Comparison of ENCODE assay signal across 1 cellular context in the genomic region with DNA sequence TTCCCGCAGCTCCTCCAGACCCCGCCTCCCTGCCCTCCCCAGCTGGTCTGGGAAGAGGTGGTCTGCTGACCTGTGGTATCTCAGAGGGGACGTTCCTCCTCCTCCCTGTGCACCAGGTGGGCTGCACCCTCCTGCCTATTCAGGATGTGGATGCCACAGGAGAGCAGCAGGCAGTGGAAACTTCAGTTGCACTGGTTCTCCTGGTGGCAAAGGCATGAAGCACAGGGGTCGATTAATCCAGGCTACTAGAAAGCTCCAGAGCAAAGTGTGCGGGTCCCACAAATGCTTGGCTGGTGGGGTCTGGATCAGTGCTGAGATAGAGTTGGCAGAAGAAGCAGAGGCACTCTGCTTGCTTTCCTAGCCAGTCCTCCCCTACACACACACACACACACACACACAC.
TF ChIP-seq lines count a peak whose summit lies in the region.

No MANE protein-coding gene starts in this region.

TF ChIP-seq in HCT116, 20 proteins besides CTCF, POLR2A, EP300 and RAD21:
- TF ChIP-seq YY1 (IDR thresholded peaks at IDR 0.05; ENCODE audit: extremely low read depth, insufficient replicate concordance, low read depth, low read length): no peak
- TF ChIP-seq SIN3A (IDR thresholded peaks at IDR 0.05; ENCODE audit: low read depth): no peak
- TF ChIP-seq ATF3 (IDR thresholded peaks at IDR 0.05): no peak
- TF ChIP-seq EGR1 (IDR thresholded peaks at IDR 0.05; ENCODE audit: low read depth): no peak
- TF ChIP-seq TCF7L2 (IDR thresholded peaks at IDR 0.05; ENCODE audit: borderline replicate concordance, extremely low read depth, insufficient read depth, insufficient read length): no peak
- no peak for TF ChIP-seq EZH2phosphoT487 (IDR thresholded peaks at IDR 0.05; ENCODE audit: borderline replicate concordance)
- no peak for TF ChIP-seq REST (IDR thresholded peaks at IDR 0.05; ENCODE audit: low read depth)
- TF ChIP-seq SRF (IDR thresholded peaks at IDR 0.05; ENCODE audit: low read depth): no peak
- no peak for TF ChIP-seq ELF1 (IDR thresholded peaks at IDR 0.05; ENCODE audit: borderline replicate concordance, low read depth)
- no peak for TF ChIP-seq CBX3 (IDR thresholded peaks at IDR 0.05; ENCODE audit: low read depth)
- TF ChIP-seq EZH2 (IDR thresholded peaks at IDR 0.05): no peak
- TF ChIP-seq SP1 (IDR thresholded peaks at IDR 0.05; ENCODE audit: low read depth): no peak
- no peak for TF ChIP-seq FOSL1 (IDR thresholded peaks at IDR 0.05; ENCODE audit: low read depth)
- no peak for TF ChIP-seq CEBPB (IDR thresholded peaks at IDR 0.05; ENCODE audit: low read depth)
- TF ChIP-seq JUND (IDR thresholded peaks at IDR 0.05): no peak
- TF ChIP-seq MAX (IDR thresholded peaks at IDR 0.05): no peak
- TF ChIP-seq ZNF274 (IDR thresholded peaks at IDR 0.05; ENCODE audit: low read depth, low read length): no peak
